Comparison of ENCODE assay signal across 1 cellular context in genomic region chr19:660793-661426, GRCh38.
TF ChIP-seq lines count a peak whose summit lies in the region.

No MANE protein-coding gene starts in this region.

TF ChIP-seq in HepG2, 621 proteins besides CTCF, POLR2A, EP300 and RAD21 (continues in another document):
- TF ChIP-seq NR2F2 (IDR thresholded peaks at IDR 0.05; ENCODE audit: borderline replicate concordance, low read depth): 0 out of 2 replicates have a peak, but pooled peaks have one; percentile 63
- TF ChIP-seq ZNF547 (CRISPR knock-in tag; IDR thresholded peaks at IDR 0.05): no peak
- TF ChIP-seq LBX2 (CRISPR knock-in tag; IDR thresholded peaks at IDR 0.05; ENCODE audit: borderline replicate concordance): no peak
- peak; percentile 76 for TF ChIP-seq ZHX2 (IDR thresholded peaks at IDR 0.05; ENCODE audit: low read depth)
- TF ChIP-seq ZHX2 (CRISPR knock-in tag; IDR thresholded peaks at IDR 0.05; ENCODE audit: borderline replicate concordance): no peak
- peak; percentile 96 for TF ChIP-seq MEIS1 (CRISPR knock-in tag; IDR thresholded peaks at IDR 0.05; ENCODE audit: borderline replicate concordance)
- no peak for TF ChIP-seq ZNF720 (CRISPR knock-in tag; IDR thresholded peaks at IDR 0.05)
- no peak for TF ChIP-seq ZNF318 (CRISPR knock-in tag; IDR thresholded peaks at IDR 0.05)
- peak; percentile 14 for TF ChIP-seq MED8 (CRISPR knock-in tag; IDR thresholded peaks at IDR 0.05; ENCODE audit: insufficient replicate concordance)
- peak; percentile 83; the same call in 1 of the 2 replicates for TF ChIP-seq FOXJ3 (CRISPR knock-in tag; IDR thresholded peaks at IDR 0.05; ENCODE audit: borderline replicate concordance)
- no peak for TF ChIP-seq AFF4 (CRISPR knock-in tag; IDR thresholded peaks at IDR 0.05)
- TF ChIP-seq KDM3A (CRISPR knock-in tag; IDR thresholded peaks at IDR 0.05; ENCODE audit: low read depth): no peak; the same call in 1 of the 2 replicates
- no peak; the same call in 1 of the 2 replicates for TF ChIP-seq ZZZ3 (CRISPR knock-in tag; IDR thresholded peaks at IDR 0.05; ENCODE audit: borderline replicate concordance)
- peak; percentile 40; the same call in 1 of the 2 replicates for TF ChIP-seq ZBTB3 (CRISPR knock-in tag; IDR thresholded peaks at IDR 0.05; ENCODE audit: borderline replicate concordance, low read depth)
- peak; percentile 91; the same call in 1 of the 2 replicates for TF ChIP-seq THRA (CRISPR knock-in tag; IDR thresholded peaks at IDR 0.05; ENCODE audit: borderline replicate concordance)
- TF ChIP-seq MTF2 (CRISPR knock-in tag; IDR thresholded peaks at IDR 0.05; ENCODE audit: borderline replicate concordance): no peak
- peak; percentile 49; the same call in 1 of the 2 replicates for TF ChIP-seq DMAP1 (CRISPR knock-in tag; IDR thresholded peaks at IDR 0.05)
- no peak for TF ChIP-seq ZBTB39 (CRISPR knock-in tag; IDR thresholded peaks at IDR 0.05)
- peak; percentile 86; the same call in 2 of the 3 replicates for TF ChIP-seq MXI1 (IDR thresholded peaks at IDR 0.05; ENCODE audit: borderline replicate concordance, low read depth, low read length)
- peak; percentile 37 for TF ChIP-seq ASH2L (IDR thresholded peaks at IDR 0.05; ENCODE audit: insufficient read length, low read depth, low read length)
- peak; percentile 87; the same call in 1 of the 2 replicates for TF ChIP-seq SPEN (CRISPR knock-in tag; IDR thresholded peaks at IDR 0.05; ENCODE audit: low read depth)
- no peak for TF ChIP-seq ZNF839 (CRISPR knock-in tag; IDR thresholded peaks at IDR 0.05; ENCODE audit: borderline replicate concordance)
- 0 out of 2 replicates have a peak, but pooled peaks have one; percentile 12 for TF ChIP-seq ONECUT2 (CRISPR knock-in tag; IDR thresholded peaks at IDR 0.05)
